ENCODE assay signal across 1 cellular context in the genomic region with DNA sequence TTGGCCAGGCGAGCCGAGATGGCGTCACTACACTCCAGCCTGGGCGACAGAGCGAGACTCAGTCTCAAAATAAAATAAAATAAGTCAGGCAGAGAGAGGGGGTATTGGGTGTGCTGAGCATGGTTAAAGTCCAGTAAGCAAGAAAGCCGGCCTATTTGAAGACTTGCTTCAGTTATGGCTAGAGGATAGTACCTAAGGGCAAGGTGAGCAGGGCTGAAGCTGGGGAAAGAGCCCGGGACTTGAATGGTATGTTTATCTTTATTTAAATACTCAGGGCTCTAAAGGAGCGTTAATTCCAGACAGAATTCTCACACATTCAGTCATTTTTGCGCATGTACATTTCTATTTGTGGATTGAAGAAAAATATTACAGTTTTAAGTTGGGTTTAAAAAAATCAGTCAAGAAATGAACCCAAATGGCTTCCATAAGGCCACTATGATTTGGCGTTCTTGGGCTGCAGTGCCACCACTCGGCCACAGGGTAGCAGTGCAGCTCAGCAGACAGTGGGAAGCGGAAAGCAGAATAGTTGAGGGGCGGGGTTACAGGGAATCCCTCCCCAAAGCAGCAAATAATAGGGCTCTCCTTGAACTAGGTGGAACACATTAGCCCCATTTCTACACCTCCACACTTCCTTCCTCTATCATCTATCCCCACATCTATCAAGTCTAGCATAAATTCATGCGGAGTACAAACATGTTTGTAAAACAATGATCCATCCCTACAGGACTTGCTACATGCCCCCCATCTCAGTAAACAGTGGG.
TF ChIP-seq lines count a peak whose summit lies in the region.

No MANE protein-coding gene starts in this region.

TF ChIP-seq in HepG2, 621 proteins besides CTCF, POLR2A, EP300 and RAD21 (continued from another document and continues in another):
- TF ChIP-seq, protein P1, sequence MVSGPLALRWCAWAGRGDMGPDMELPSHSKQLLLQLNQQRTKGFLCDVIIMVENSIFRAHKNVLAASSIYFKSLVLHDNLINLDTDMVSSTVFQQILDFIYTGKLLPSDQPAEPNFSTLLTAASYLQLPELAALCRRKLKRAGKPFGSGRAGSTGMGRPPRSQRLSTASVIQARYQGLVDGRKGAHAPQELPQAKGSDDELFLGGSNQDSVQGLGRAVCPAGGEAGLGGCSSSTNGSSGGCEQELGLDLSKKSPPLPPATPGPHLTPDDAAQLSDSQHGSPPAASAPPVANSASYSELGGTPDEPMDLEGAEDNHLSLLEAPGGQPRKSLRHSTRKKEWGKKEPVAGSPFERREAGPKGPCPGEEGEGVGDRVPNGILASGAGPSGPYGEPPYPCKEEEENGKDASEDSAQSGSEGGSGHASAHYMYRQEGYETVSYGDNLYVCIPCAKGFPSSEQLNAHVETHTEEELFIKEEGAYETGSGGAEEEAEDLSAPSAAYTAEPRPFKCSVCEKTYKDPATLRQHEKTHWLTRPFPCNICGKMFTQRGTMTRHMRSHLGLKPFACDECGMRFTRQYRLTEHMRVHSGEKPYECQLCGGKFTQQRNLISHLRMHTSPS (CRISPR knock-in tag; IDR thresholded peaks at IDR 0.05; ENCODE audit: low read depth), result no peak
- TF ChIP-seq BORCS8-MEF2B (CRISPR knock-in tag; IDR thresholded peaks at IDR 0.05) (no peak), DNMT3B (CRISPR knock-in tag; conservative IDR thresholded peaks at IDR 0.05) (no peak), RNF2 (conservative IDR thresholded peaks at IDR 0.05; ENCODE audit: low read depth) (no peak), GABPB1 (CRISPR knock-in tag; IDR thresholded peaks at IDR 0.05) (no peak), MTF1 (CRISPR knock-in tag; IDR thresholded peaks at IDR 0.05) (no peak), ZNF775 (CRISPR knock-in tag; IDR thresholded peaks at IDR 0.05; ENCODE audit: borderline replicate concordance) (no peak), NFYC (CRISPR knock-in tag; IDR thresholded peaks at IDR 0.05) (no peak), ZNF326 (CRISPR knock-in tag; IDR thresholded peaks at IDR 0.05; ENCODE audit: borderline replicate concordance) (no peak), ZFP90 (CRISPR knock-in tag; IDR thresholded peaks at IDR 0.05; ENCODE audit: borderline replicate concordance) (no peak), SCMH1 (CRISPR knock-in tag; IDR thresholded peaks at IDR 0.05; ENCODE audit: borderline replicate concordance) (no peak), ATF7 (IDR thresholded peaks at IDR 0.05) (no peak), ATF7 (CRISPR knock-in tag; IDR thresholded peaks at IDR 0.05) (no peak), ATAD3A (CRISPR knock-in tag; IDR thresholded peaks at IDR 0.05) (no peak), LCORL (IDR thresholded peaks at IDR 0.05) (no peak), LCORL (CRISPR knock-in tag; IDR thresholded peaks at IDR 0.05) (peak; percentile 26; the same call in 1 of the 2 replicates), JUND (CRISPR knock-in tag; IDR thresholded peaks at IDR 0.05) (no peak), ZNF225 (CRISPR knock-in tag; IDR thresholded peaks at IDR 0.05) (no peak), NFE2L1 (CRISPR knock-in tag; IDR thresholded peaks at IDR 0.05; ENCODE audit: borderline replicate concordance) (no peak), ZNF160 (CRISPR knock-in tag; IDR thresholded peaks at IDR 0.05) (no peak), GFI1 (CRISPR knock-in tag; IDR thresholded peaks at IDR 0.05; ENCODE audit: borderline replicate concordance) (no peak), SMARCE1 (IDR thresholded peaks at IDR 0.05; ENCODE audit: borderline replicate concordance) (no peak), RARA (CRISPR knock-in tag; IDR thresholded peaks at IDR 0.05) (no peak), ZNF564 (CRISPR knock-in tag; IDR thresholded peaks at IDR 0.05) (no peak), ZNF556 (CRISPR knock-in tag; IDR thresholded peaks at IDR 0.05; ENCODE audit: borderline replicate concordance) (no peak), ZNF546 (CRISPR knock-in tag; conservative IDR thresholded peaks at IDR 0.05) (no peak), NCOR1 (IDR thresholded peaks at IDR 0.05; ENCODE audit: borderline replicate concordance, low read length) (no peak), KLF11 (CRISPR knock-in tag; IDR thresholded peaks at IDR 0.05) (no peak)
- TF ChIP-seq, protein P2, sequence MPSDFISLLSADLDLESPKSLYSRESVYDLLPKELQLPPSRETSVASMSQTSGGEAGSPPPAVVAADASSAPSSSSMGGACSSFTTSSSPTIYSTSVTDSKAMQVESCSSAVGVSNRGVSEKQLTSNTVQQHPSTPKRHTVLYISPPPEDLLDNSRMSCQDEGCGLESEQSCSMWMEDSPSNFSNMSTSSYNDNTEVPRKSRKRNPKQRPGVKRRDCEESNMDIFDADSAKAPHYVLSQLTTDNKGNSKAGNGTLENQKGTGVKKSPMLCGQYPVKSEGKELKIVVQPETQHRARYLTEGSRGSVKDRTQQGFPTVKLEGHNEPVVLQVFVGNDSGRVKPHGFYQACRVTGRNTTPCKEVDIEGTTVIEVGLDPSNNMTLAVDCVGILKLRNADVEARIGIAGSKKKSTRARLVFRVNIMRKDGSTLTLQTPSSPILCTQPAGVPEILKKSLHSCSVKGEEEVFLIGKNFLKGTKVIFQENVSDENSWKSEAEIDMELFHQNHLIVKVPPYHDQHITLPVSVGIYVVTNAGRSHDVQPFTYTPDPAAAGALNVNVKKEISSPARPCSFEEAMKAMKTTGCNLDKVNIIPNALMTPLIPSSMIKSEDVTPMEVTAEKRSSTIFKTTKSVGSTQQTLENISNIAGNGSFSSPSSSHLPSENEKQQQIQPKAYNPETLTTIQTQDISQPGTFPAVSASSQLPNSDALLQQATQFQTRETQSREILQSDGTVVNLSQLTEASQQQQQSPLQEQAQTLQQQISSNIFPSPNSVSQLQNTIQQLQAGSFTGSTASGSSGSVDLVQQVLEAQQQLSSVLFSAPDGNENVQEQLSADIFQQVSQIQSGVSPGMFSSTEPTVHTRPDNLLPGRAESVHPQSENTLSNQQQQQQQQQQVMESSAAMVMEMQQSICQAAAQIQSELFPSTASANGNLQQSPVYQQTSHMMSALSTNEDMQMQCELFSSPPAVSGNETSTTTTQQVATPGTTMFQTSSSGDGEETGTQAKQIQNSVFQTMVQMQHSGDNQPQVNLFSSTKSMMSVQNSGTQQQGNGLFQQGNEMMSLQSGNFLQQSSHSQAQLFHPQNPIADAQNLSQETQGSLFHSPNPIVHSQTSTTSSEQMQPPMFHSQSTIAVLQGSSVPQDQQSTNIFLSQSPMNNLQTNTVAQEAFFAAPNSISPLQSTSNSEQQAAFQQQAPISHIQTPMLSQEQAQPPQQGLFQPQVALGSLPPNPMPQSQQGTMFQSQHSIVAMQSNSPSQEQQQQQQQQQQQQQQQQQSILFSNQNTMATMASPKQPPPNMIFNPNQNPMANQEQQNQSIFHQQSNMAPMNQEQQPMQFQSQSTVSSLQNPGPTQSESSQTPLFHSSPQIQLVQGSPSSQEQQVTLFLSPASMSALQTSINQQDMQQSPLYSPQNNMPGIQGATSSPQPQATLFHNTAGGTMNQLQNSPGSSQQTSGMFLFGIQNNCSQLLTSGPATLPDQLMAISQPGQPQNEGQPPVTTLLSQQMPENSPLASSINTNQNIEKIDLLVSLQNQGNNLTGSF (CRISPR knock-in tag; IDR thresholded peaks at IDR 0.05), result no peak
- TF ChIP-seq, protein P3, sequence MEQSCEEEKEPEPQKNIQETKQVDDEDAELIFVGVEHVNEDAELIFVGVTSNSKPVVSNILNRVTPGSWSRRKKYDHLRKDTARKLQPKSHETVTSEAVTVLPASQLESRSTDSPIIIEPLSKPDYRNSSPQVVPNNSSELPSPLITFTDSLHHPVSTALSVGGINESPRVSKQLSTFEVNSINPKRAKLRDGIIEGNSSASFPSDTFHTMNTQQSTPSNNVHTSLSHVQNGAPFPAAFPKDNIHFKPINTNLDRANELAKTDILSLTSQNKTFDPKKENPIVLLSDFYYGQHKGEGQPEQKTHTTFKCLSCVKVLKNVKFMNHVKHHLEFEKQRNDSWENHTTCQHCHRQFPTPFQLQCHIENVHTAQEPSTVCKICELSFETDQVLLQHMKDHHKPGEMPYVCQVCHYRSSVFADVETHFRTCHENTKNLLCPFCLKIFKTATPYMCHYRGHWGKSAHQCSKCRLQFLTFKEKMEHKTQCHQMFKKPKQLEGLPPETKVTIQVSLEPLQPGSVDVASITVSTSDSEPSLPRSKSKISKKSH (CRISPR knock-in tag; IDR thresholded peaks at IDR 0.05; ENCODE audit: borderline replicate concordance), result no peak
- TF ChIP-seq, protein P4, sequence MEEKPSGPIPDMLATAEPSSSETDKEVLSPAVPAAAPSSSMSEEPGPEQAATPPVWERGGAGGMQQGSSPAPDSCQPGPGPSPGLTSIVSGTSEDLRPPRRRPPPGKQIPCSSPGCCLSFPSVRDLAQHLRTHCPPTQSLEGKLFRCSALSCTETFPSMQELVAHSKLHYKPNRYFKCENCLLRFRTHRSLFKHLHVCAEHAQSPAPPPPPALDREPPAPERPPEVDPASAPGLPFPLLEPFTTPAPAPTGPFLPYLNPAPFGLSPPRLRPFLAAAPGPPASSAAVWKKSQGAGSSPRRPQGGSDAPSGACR (CRISPR knock-in tag; IDR thresholded peaks at IDR 0.05), result no peak
- TF ChIP-seq, protein P5, sequence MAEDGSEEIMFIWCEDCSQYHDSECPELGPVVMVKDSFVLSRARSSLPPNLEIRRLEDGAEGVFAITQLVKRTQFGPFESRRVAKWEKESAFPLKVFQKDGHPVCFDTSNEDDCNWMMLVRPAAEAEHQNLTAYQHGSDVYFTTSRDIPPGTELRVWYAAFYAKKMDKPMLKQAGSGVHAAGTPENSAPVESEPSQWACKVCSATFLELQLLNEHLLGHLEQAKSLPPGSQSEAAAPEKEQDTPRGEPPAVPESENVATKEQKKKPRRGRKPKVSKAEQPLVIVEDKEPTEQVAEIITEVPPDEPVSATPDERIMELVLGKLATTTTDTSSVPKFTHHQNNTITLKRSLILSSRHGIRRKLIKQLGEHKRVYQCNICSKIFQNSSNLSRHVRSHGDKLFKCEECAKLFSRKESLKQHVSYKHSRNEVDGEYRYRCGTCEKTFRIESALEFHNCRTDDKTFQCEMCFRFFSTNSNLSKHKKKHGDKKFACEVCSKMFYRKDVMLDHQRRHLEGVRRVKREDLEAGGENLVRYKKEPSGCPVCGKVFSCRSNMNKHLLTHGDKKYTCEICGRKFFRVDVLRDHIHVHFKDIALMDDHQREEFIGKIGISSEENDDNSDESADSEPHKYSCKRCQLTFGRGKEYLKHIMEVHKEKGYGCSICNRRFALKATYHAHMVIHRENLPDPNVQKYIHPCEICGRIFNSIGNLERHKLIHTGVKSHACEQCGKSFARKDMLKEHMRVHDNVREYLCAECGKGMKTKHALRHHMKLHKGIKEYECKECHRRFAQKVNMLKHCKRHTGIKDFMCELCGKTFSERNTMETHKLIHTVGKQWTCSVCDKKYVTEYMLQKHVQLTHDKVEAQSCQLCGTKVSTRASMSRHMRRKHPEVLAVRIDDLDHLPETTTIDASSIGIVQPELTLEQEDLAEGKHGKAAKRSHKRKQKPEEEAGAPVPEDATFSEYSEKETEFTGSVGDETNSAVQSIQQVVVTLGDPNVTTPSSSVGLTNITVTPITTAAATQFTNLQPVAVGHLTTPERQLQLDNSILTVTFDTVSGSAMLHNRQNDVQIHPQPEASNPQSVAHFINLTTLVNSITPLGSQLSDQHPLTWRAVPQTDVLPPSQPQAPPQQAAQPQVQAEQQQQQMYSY (CRISPR knock-in tag; IDR thresholded peaks at IDR 0.05), result no peak
- TF ChIP-seq, protein P6, sequence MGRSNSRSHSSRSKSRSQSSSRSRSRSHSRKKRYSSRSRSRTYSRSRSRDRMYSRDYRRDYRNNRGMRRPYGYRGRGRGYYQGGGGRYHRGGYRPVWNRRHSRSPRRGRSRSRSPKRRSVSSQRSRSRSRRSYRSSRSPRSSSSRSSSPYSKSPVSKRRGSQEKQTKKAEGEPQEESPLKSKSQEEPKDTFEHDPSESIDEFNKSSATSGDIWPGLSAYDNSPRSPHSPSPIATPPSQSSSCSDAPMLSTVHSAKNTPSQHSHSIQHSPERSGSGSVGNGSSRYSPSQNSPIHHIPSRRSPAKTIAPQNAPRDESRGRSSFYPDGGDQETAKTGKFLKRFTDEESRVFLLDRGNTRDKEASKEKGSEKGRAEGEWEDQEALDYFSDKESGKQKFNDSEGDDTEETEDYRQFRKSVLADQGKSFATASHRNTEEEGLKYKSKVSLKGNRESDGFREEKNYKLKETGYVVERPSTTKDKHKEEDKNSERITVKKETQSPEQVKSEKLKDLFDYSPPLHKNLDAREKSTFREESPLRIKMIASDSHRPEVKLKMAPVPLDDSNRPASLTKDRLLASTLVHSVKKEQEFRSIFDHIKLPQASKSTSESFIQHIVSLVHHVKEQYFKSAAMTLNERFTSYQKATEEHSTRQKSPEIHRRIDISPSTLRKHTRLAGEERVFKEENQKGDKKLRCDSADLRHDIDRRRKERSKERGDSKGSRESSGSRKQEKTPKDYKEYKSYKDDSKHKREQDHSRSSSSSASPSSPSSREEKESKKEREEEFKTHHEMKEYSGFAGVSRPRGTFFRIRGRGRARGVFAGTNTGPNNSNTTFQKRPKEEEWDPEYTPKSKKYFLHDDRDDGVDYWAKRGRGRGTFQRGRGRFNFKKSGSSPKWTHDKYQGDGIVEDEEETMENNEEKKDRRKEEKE (IDR thresholded peaks at IDR 0.05), result no peak
- TF ChIP-seq, protein P7, sequence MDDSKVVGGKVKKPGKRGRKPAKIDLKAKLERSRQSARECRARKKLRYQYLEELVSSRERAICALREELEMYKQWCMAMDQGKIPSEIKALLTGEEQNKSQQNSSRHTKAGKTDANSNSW (CRISPR knock-in tag; IDR thresholded peaks at IDR 0.05; ENCODE audit: borderline replicate concordance), result no peak
